ENCODE assay signal across 21 cellular contexts in genomic region chr14:31583043-31583442, GRCh38. TPM values are rescaled to one million over a fixed set of nuclear protein-coding genes. Genes with fewer than 3 reads are reported as not detected.
DNase-seq lines count a peak whose midpoint lies in the region; TF ChIP-seq lines count a peak whose summit lies in the region.
"Had no signal": no experiment of that assay in that cellular context is flagged by ENCODE, and none has a peak within 500 bp of the region (broad histone marks: within the 10 kb centered on the region; RNA-seq: fewer than 3 reads in every experiment).

No MANE protein-coding gene starts in this region.

- no peak overlapping the region for H3K4me3 ChIP-seq in mesenchymal stem cell (ENCODE audit: insufficient read depth in 1 of 2, low read depth in 1 of 2, low read length in 2 of 2)
- H3K4me3 ChIP-seq in spleen: no peak overlapping the region
- no peak overlapping the region for H3K4me3 ChIP-seq in ascending aorta
- H3K4me3 ChIP-seq: BLaER1, Peyer's patch had no signal

- H4K8ac ChIP-seq in mesenchymal stem cell (ENCODE audit: low read length): no peak overlapping the region

- no peak overlapping the region for H3K14ac ChIP-seq in mesenchymal stem cell (ENCODE audit: low read length in 2 of 2)

- H2BK12ac ChIP-seq in mesenchymal stem cell (ENCODE audit: low read length in 2 of 2): no peak overlapping the region

- H3K23ac ChIP-seq in mesenchymal stem cell (ENCODE audit: low read length in 2 of 2): no peak overlapping the region

- no peak overlapping the region for H2BK120ac ChIP-seq in mesenchymal stem cell (ENCODE audit: low read depth, low read length)

- no peak overlapping the region for H3K4ac ChIP-seq in mesenchymal stem cell (ENCODE audit: low read depth in 1 of 2, low read length in 2 of 2)

- intact Hi-C loops in spleen (cut with DNase I; ENCODE audit: low total_unique reads): no loop called here
- intact Hi-C loops in ascending aorta (cut with DNase I): no loop called here

- peaks cover 3% of the 10 kb centered on the region for H3K79me1 ChIP-seq in mesenchymal stem cell (replicated peaks; ENCODE audit: low read length, poor library complexity, severe bottlenecking)

- TF ChIP-seq POLR2A in spleen (IDR thresholded peaks at IDR 0.05): no peak

- peak overlapping the region; percentile 24 for H3K9ac ChIP-seq in mesenchymal stem cell (ENCODE audit: low read length)
- H3K9ac ChIP-seq: BLaER1 had no signal

- H3K27ac ChIP-seq in caudate nucleus (ENCODE audit: low read depth, low read length) (peak overlapping the region; percentile 22), mesenchymal stem cell (ENCODE audit: low read length, poor library complexity, severe bottlenecking) (no peak overlapping the region), spleen (peak overlapping the region in 6 of 8 donors; percentile 36 to 55 (median 48)), ascending aorta (peak overlapping the region in 1 of 2 donors; percentile 46)
- H3K27ac ChIP-seq: 22Rv1, BLaER1, Peyer's patch had no signal

- peak overlapping the region in 1 of 2 experiments; percentile 11 for H3K18ac ChIP-seq in mesenchymal stem cell (ENCODE audit: low read depth in 1 of 2, low read length in 2 of 2)

- no peaks in the 10 kb centered on the region for H3K9me3 ChIP-seq in mesenchymal stem cell (ENCODE audit: control insufficient read depth, low read length)
- H3K9me3 ChIP-seq in spleen: no peaks in the 10 kb centered on the region
- H3K9me3 ChIP-seq in ascending aorta: no peaks in the 10 kb centered on the region
- H3K9me3 ChIP-seq: BLaER1, Peyer's patch had no signal

- WGBS in mesenchymal stem cell: 77% methylated on average over 2 of the region's 3 CpGs
- 48 to 64% (median 55%) methylated on average over 3 of the region's 3 CpGs for WGBS in spleen, 5 donors

- no peak overlapping the region for H2BK5ac ChIP-seq in mesenchymal stem cell (ENCODE audit: low read depth, low read length, poor library complexity, severe bottlenecking)

- H3K27me3 ChIP-seq in mesenchymal stem cell (ENCODE audit: control insufficient read depth in 1 of 2, insufficient read depth in 1 of 2, low read length in 2 of 2) (no peaks in the 10 kb centered on the region), spleen (replicated peaks in 1 of 7) (no peaks in the 10 kb centered on the region), ascending aorta (no peaks in the 10 kb centered on the region)
- H3K27me3 ChIP-seq: BLaER1, Peyer's patch had no signal

- H2AFZ ChIP-seq in mesenchymal stem cell (ENCODE audit: low read depth, low read length): no peak overlapping the region

- no peak for TF ChIP-seq CTCF in spleen (IDR thresholded peaks at IDR 0.05 in 8 of 11, conservative IDR thresholded peaks at IDR 0.05 in 3 of 11)
- TF ChIP-seq CTCF in ascending aorta (IDR thresholded peaks at IDR 0.05): no peak

- no peak overlapping the region for H2BK15ac ChIP-seq in mesenchymal stem cell (ENCODE audit: low read depth, poor library complexity, severe bottlenecking)

- no peaks in the 10 kb centered on the region for H3K4me1 ChIP-seq in mesenchymal stem cell (ENCODE audit: control insufficient read depth, insufficient read depth, low read depth, low read length)
- peaks cover 0 to 23% (median 4%) of the 10 kb centered on the region in 6 donors for H3K4me1 ChIP-seq in spleen
- H3K4me1 ChIP-seq in ascending aorta: peaks cover 0 to 5% of the 10 kb centered on the region in 2 donors
- H3K4me1 ChIP-seq: BLaER1, Peyer's patch had no signal

- DNase-seq in DMS 273 (lab: John Stamatoyannopoulos, UW; ENCODE audit: unreplicated experiment) (peak; percentile 32), DMS 273 treated with DMSO at 0.1 percent for 48 hours (lab: John Stamatoyannopoulos, UW) (no peak), caudate nucleus (lab: John Stamatoyannopoulos, UW) (no peak), mesenchymal stem cell (no peak), spleen (no peak), ascending aorta (ENCODE audit: low spot score in 2 of 2) (no peak), NCI-H2029 treated with DMSO at 0.1 percent for 48 hours (lab: John Stamatoyannopoulos, UW) (no peak)
- no peak for DNase-seq in activated CD4-positive, alpha-beta T cell treated with anti-CD3 and anti-CD28 coated beads for 4 hours
- DNase-seq: ACHN; CD4-positive, alpha-beta T cell; COR-L47; DND-41; H7; Karpas-422; NCI-H1092; NCI-H1436; NCI-H187 treated with DMSO at 0.1 percent for 48 hours; NCI-H345; Peyer's patch had no signal

- no peak overlapping the region for H2AK5ac ChIP-seq in mesenchymal stem cell (ENCODE audit: low read length, severe bottlenecking)

- no peaks in the 10 kb centered on the region for H3K36me3 ChIP-seq in mesenchymal stem cell (ENCODE audit: control insufficient read depth in 1 of 2, insufficient read depth in 2 of 2, low read depth in 1 of 2, low read length in 2 of 2)
- H3K36me3 ChIP-seq in spleen: no peaks in the 10 kb centered on the region
- no peaks in the 10 kb centered on the region for H3K36me3 ChIP-seq in ascending aorta
- H3K36me3 ChIP-seq: BLaER1, Peyer's patch had no signal

- no peak overlapping the region for H3K4me2 ChIP-seq in mesenchymal stem cell (ENCODE audit: low read length, poor library complexity, severe bottlenecking)
- H3K4me2 ChIP-seq: BLaER1 had no signal

- no peak overlapping the region for H4K91ac ChIP-seq in mesenchymal stem cell (ENCODE audit: low read length)

RNA-seq across cellular contexts. Expression of gene NUBPL, which starts 21.8 kb away (rescaled TPM):
- polyA plus RNA-seq in mesenchymal stem cell (2013, experiment 1 of 2): 8.6 TPM
- 8.8 TPM for polyA plus RNA-seq in mesenchymal stem cell (2013, experiment 2 of 2)
- total RNA-seq in spleen (10 to 100 TPM; 12.3 to 28.2 (median 18.0) TPM), ascending aorta (1.7 TPM)
- 1 to 10 TPM; 4.1 to 5.5 (median 4.9) TPM for polyA plus RNA-seq in spleen
